In the genomic region with DNA sequence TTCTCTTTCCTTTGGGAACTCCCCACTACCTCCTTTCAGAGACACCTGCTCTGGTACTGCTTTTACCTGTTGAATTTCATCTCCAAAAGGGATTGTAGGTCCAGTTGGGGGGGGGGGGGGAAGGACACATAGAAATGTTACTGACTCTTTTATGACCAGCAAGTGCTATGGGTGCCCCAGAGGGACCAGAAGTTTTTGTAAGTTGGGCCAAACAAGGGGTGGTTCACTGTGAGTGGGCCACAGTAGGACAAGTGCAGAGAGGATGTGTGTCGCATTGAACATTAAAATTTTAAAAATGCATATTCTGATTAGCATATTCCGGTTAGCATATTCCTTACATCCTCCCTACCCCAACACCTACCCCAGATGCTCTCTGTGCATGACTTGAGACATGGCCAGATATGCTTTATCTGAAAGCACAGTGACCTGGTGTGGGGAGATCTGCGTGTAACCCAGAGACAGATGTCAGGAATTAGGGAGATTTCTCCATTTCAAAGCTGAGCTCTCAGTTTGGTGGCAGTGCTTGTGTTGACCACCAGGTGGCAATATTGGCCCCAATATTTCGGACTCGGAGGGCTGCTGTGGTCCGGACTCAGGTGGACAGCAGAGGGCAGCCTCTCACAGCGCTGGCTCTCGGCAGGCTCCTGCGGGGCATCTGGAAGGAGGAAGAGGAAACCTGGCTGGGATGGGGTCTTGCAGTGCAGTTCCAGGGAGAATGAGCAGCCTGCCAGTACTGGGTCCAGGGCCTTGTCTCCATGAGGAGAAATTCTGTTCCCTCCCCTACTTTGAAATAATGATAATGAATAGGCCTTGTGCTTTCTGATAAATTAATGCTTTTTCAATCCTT, we compare ENCODE assay signal across 8 cellular contexts.
DNase-seq lines count a peak whose midpoint lies in the region; ATAC-seq and TF ChIP-seq lines count a peak whose summit lies in the region.

No MANE protein-coding gene starts in this region.

- no peaks in the 10 kb centered on the region; the same call in 1 of the 2 replicates for H3K4me1 ChIP-seq in iPS DF 6.9 (ENCODE audit: control insufficient read depth, insufficient read depth, low read length)

- ATAC-seq in GM18511 (IDR thresholded peaks at IDR 0.05; ENCODE audit: unreplicated experiment) = peak; percentile 83
- peak; percentile 64 for ATAC-seq in HG03159 (IDR thresholded peaks at IDR 0.05; ENCODE audit: unreplicated experiment)

- no CpG with 5 or more reads among the region's 9 CpGs for WGBS in iPS DF 6.9 (ENCODE audit: insufficient coverage, insufficient read length)

- peak; percentile 80 for DNase-seq in 8988T
- peak; percentile 92 for DNase-seq in NCI-H2227 (lab: John Stamatoyannopoulos, UW; ENCODE audit: unreplicated experiment)
- peak; percentile 81 for DNase-seq in brain microvascular endothelial cell
- DNase-seq in iPS DF 6.9 (ENCODE audit: low read depth, low spot score) = peak; percentile 88
- DNase-seq in smooth muscle cell of the brain vasculature (ENCODE audit: low read depth, low spot score) = peak; percentile 79

- H3K27ac ChIP-seq in VCaP (peak overlapping the region; percentile 45), brain microvascular endothelial cell (no peak overlapping the region), iPS DF 6.9 (ENCODE audit: low read length) (no peak overlapping the region)

- TF ChIP-seq CTCF in VCaP (conservative IDR thresholded peaks at IDR 0.05) (peak; percentile 99), brain microvascular endothelial cell (IDR thresholded peaks at IDR 0.05; ENCODE audit: low read depth, low read length, missing control alignments) (peak; percentile 100)

- no peaks in the 10 kb centered on the region for H3K9me3 ChIP-seq in iPS DF 6.9 (ENCODE audit: control insufficient read depth, insufficient read depth, low read length)

- H3K4me3 ChIP-seq in brain microvascular endothelial cell (ENCODE audit: low read depth, low read length) (no peak overlapping the region), iPS DF 6.9 (ENCODE audit: low read length) (no peak overlapping the region)

- H3K36me3 ChIP-seq in brain microvascular endothelial cell (replicated peaks) = no peaks in the 10 kb centered on the region
- H3K36me3 ChIP-seq in iPS DF 6.9 (ENCODE audit: control insufficient read depth, insufficient read depth, low read length) = no peaks in the 10 kb centered on the region

- H3K27me3 ChIP-seq in brain microvascular endothelial cell (replicated peaks) (no peaks in the 10 kb centered on the region), iPS DF 6.9 (ENCODE audit: control insufficient read depth, insufficient read depth, low read length) (no peaks in the 10 kb centered on the region)

- in situ Hi-C loops in brain microvascular endothelial cell (cut with HindIII; ENCODE audit: low pct_ligation_motif_present, low sequenced_read_pairs) = no loop called here
